Comparison of ENCODE assay signal across 8 cellular contexts in genomic region chr1:207321790-207322530, GRCh38. TPM values are rescaled to one million over a fixed set of nuclear protein-coding genes. Genes with fewer than 3 reads are reported as not detected.
DNase-seq lines count a peak whose midpoint lies in the region; ATAC-seq and TF ChIP-seq lines count a peak whose summit lies in the region.

No MANE protein-coding gene starts in this region.

- no peak for TF ChIP-seq EP300 in gastroesophageal sphincter (IDR thresholded peaks at IDR 0.05)

- H3K36me3 Mint-ChIP-seq in activated B cell treated with CpG ODN at 0.5 μM for 24 hours (ENCODE audit: low read depth) (peaks cover 35% of the 10 kb centered on the region), osteocyte (ENCODE audit: unreplicated experiment) (no peaks in the 10 kb centered on the region)

- POLR2A ChIA-PET in activated B cell treated with CpG ODN at 0.5 μM for 24 hours (lab: Charles Lee): interaction anchor here (0.6 to 5.6 kb wide), 34 partner anchors 11 to 1548 kb away, joined by 3 to 260 read pairs (median 6); partner anchors contain the start of genes C4BPB, CR1, CR2 and PFKFB2

- peak overlapping the region; percentile 88 to 94 for H3K4me3 ChIP-seq in gastroesophageal sphincter

- CTCF ChIA-PET in activated B cell treated with CpG ODN at 0.5 μM for 24 hours (lab: Charles Lee): interaction anchor here (0.5 to 4.3 kb wide), 17 partner anchors 8 to 298 kb away, joined by 3 to 32 read pairs (median 3); no protein-coding TSS in a partner anchor

- H3K4me3 Mint-ChIP-seq in activated B cell treated with CpG ODN at 0.5 μM for 24 hours: peak overlapping the region; percentile 94
- H3K4me3 Mint-ChIP-seq in osteocyte (ENCODE audit: unreplicated experiment): peak overlapping the region; percentile 84

- intact Hi-C loops in activated B cell treated with CpG ODN at 0.5 μM for 24 hours (cut with micrococcal nuclease): loop anchor here (1.0 to 5.0 kb wide), 12 partner anchors 12 to 500 kb away; partner anchors contain the start of genes CR2 and PFKFB2

- DNase-seq in NOMO-1 treated with DMSO at 0.1 percent for 48 hours (lab: John Stamatoyannopoulos, UW; ENCODE audit: unreplicated experiment): peak; percentile 29
- no peak for DNase-seq in NOMO-1 treated with dmso at 0.1 percent for 144 hours (lab: John Stamatoyannopoulos, UW; ENCODE audit: unreplicated experiment)
- no peak for DNase-seq in activated B cell treated with CpG ODN at 0.5 μM for 24 hours
- no peak for DNase-seq in osteocyte (ENCODE audit: extremely low spot score, unreplicated experiment)
- DNase-seq in NCI-H2171 (lab: John Stamatoyannopoulos, UW): no peak

- H3K27ac ChIP-seq in gastroesophageal sphincter: peak overlapping the region; percentile 83 to 98 (median 94)

- H3K9me3 Mint-ChIP-seq in activated B cell treated with CpG ODN at 0.5 μM for 24 hours: no peaks in the 10 kb centered on the region
- no peaks in the 10 kb centered on the region for H3K9me3 Mint-ChIP-seq in osteocyte (ENCODE audit: unreplicated experiment)

- H3K4me1 Mint-ChIP-seq in activated B cell treated with CpG ODN at 0.5 μM for 24 hours (peaks cover 64% of the 10 kb centered on the region), osteocyte (ENCODE audit: unreplicated experiment) (peaks cover 12% of the 10 kb centered on the region)

- H3K27me3 Mint-ChIP-seq in activated B cell treated with CpG ODN at 0.5 μM for 24 hours (no peaks in the 10 kb centered on the region), osteocyte (ENCODE audit: unreplicated experiment) (peaks cover 44% of the 10 kb centered on the region)

- no peak for TF ChIP-seq CTCF in activated B cell treated with CpG ODN at 0.5 μM for 24 hours (IDR thresholded peaks at IDR 0.05)
- TF ChIP-seq CTCF in gastroesophageal sphincter (IDR thresholded peaks at IDR 0.05): no peak
- TF ChIP-seq CTCF in osteocyte (IDR thresholded peaks at IDR 0.05): no peak

- H3K36me3 ChIP-seq in gastroesophageal sphincter: peaks cover 5 to 27% of the 10 kb centered on the region in 2 donors

- no peaks in the 10 kb centered on the region for H3K9me3 ChIP-seq in gastroesophageal sphincter

- peak; percentile 2 for ATAC-seq in HG03575 (IDR thresholded peaks at IDR 0.05; ENCODE audit: extremely low read depth, insufficient number of reproducible peaks, low FRiP score, unreplicated experiment)
- peak; percentile 4 for ATAC-seq in activated B cell treated with CpG ODN at 0.5 μM for 24 hours (ENCODE audit: low read depth)
- peak; percentile 10 for ATAC-seq in gastroesophageal sphincter
- no peak for ATAC-seq in GM21529 (IDR thresholded peaks at IDR 0.05; ENCODE audit: unreplicated experiment)

- peaks cover 0 to 25% (median 0%) of the 10 kb centered on the region in 3 donors for H3K4me1 ChIP-seq in gastroesophageal sphincter

- 0 to 6% methylated on average over 4 to 9 of the region's 36 CpGs for WGBS in gastroesophageal sphincter (ENCODE audit: low coverage in 1 of 2), 2 donors

- no peaks in the 10 kb centered on the region for H3K27me3 ChIP-seq in gastroesophageal sphincter

- H3K27ac Mint-ChIP-seq in activated B cell treated with CpG ODN at 0.5 μM for 24 hours (peak overlapping the region; percentile 100), osteocyte (ENCODE audit: unreplicated experiment) (no peak overlapping the region)

- no peak for TF ChIP-seq POLR2A in gastroesophageal sphincter (IDR thresholded peaks at IDR 0.05)

RNA-seq across cellular contexts. Expression of gene CD55, which starts 0.5 kb away (rescaled TPM):
- total RNA-seq in activated B cell treated with CpG ODN at 0.5 μM for 24 hours (90.9 and 91.1 TPM in 2 replicates), gastroesophageal sphincter (10 to 100 TPM; 24.7 to 78.4 (median 41.5) TPM), osteocyte (2.7 and 3.3 TPM in 2 replicates)
